Comparison of ENCODE assay signal across 9 cellular contexts in the genomic region with DNA sequence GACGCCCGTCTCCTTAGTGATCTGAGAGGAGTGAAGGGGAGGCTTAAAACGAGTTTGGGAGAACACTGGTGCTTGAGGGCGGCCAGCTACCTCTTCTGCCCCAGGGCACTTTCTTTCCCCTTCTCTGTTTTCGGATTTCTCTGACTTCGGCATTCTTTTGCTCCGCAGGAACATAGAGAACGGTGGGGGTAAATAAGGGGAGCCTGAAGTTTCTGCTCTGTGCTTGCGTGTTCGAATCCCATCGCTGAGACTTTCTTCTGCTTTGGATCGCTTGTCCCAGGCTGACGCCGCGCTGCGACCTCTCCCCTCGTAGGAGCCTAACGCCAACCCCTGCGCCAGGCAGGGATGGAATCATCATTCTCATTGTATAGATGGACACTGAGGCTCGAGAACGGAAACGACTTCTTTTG. TPM values are rescaled to one million over a fixed set of nuclear protein-coding genes. Genes with fewer than 3 reads are reported as not detected.
DNase-seq lines count a peak whose midpoint lies in the region; ATAC-seq, FAIRE-seq and TF ChIP-seq lines count a peak whose summit lies in the region.
"Had no signal": no experiment of that assay in that cellular context is flagged by ENCODE, and none has a peak within 500 bp of the region (broad histone marks: within the 10 kb centered on the region; RNA-seq: fewer than 3 reads in every experiment).

No MANE protein-coding gene starts in this region.

- no peak for ATAC-seq in HG03565 (IDR thresholded peaks at IDR 0.05; ENCODE audit: unreplicated experiment)

- TF ChIP-seq CTCF in GM10248 (IDR thresholded peaks at IDR 0.05; ENCODE audit: control extremely low read depth, extremely low read depth, low read depth, missing control alignments) = no peak
- no peak for TF ChIP-seq CTCF in endothelial cell of umbilical vein (IDR thresholded peaks at IDR 0.05; ENCODE audit: extremely low read depth in 1 of 2, insufficient read depth in 1 of 2, low read depth in 1 of 2, low read length in 2 of 2)
- no peak for TF ChIP-seq CTCF in osteoblast (IDR thresholded peaks at IDR 0.05; ENCODE audit: extremely low read depth, low read depth, low read length)

- intact Hi-C loops in endothelial cell of umbilical vein (cut with micrococcal nuclease) = loop anchor here (10.0 kb wide), 2 partner anchors 211 to 1131 kb away; a partner anchor contains a TSS

- BruUV-seq in endothelial cell of umbilical vein (replicated peaks; lab: Mats Ljungman, UMichigan) = no TSS peak

- POLR2A ChIA-PET in GM10248 (lab: Yijun Ruan, JAX) = no interaction called here
- POLR2A ChIA-PET in endothelial cell of umbilical vein (lab: Charles Lee) = no interaction called here

- H3K4me2 ChIP-seq in endothelial cell of umbilical vein (ENCODE audit: insufficient read depth, low read length) (peak overlapping the region; percentile 87), osteoblast (ENCODE audit: insufficient read depth, low read length) (peak overlapping the region; percentile 89)

- H3K36me3 ChIP-seq in NT2/D1 (ENCODE audit: insufficient read depth, insufficient read length, low read length) = no peaks in the 10 kb centered on the region
- H3K36me3 ChIP-seq in endothelial cell of umbilical vein (ENCODE audit: control insufficient read depth in 2 of 2, extremely low read depth in 1 of 2, insufficient read depth in 2 of 2, low read length in 2 of 2) = no peaks in the 10 kb centered on the region
- H3K36me3 ChIP-seq in osteoblast (ENCODE audit: insufficient read depth, low read length) = peaks cover 3% of the 10 kb centered on the region

- H4K20me1 ChIP-seq in endothelial cell of umbilical vein (replicated peaks; ENCODE audit: control insufficient read depth, extremely low read depth, insufficient read depth, low read length) (no peaks in the 10 kb centered on the region), osteoblast (ENCODE audit: insufficient read depth, low read length) (no peaks in the 10 kb centered on the region)

- H3K27ac ChIP-seq in endothelial cell of umbilical vein (ENCODE audit: insufficient read depth, low read depth, low read length) (no peak overlapping the region), osteoblast (ENCODE audit: low read depth, low read length) (peak overlapping the region; percentile 28)

- H3K27me3 ChIP-seq in NT2/D1 (ENCODE audit: insufficient read depth, insufficient read length) (peaks cover 67% of the 10 kb centered on the region), endothelial cell of umbilical vein (ENCODE audit: control insufficient read depth in 2 of 2, insufficient read depth in 2 of 2, low read length in 2 of 2) (peaks cover 30 to 53% of the 10 kb centered on the region in 2 experiments), osteoblast (ENCODE audit: insufficient read depth, low read length) (no peaks in the 10 kb centered on the region)

- CTCF ChIA-PET in GM10248 (lab: Yijun Ruan, JAX) (interaction anchor here (0.9 to 12.3 kb wide), 25 partner anchors 9 to 1177 kb away, joined by 3 to 162 read pairs (median 4); a partner anchor contains a TSS), endothelial cell of umbilical vein (lab: Charles Lee) (interaction anchor here (0.9 to 8.6 kb wide), 18 partner anchors 7 to 1133 kb away, joined by 3 to 193 read pairs (median 6); a partner anchor contains a TSS)

- peak; percentile 4 for FAIRE-seq in endothelial cell of umbilical vein (lab: Jason Lieb, UNC)
- FAIRE-seq: frontal cortex had no signal

- no peaks in the 10 kb centered on the region for H3K9me1 ChIP-seq in endothelial cell of umbilical vein (replicated peaks; ENCODE audit: control insufficient read depth, extremely low read depth, insufficient read depth, low read length)

- TF ChIP-seq POLR2A in endothelial cell of umbilical vein (IDR thresholded peaks at IDR 0.05; ENCODE audit: low read depth, low read length) = no peak

- H3K4me3 ChIP-seq in NT2/D1 (ENCODE audit: insufficient read length, low read depth) = peak overlapping the region; percentile 41
- peak overlapping the region in 2 of 3 experiments; percentile 28 to 60 for H3K4me3 ChIP-seq in endothelial cell of umbilical vein (replicated peaks in 1 of 3; ENCODE audit: insufficient read depth in 1 of 3, low read depth in 1 of 3, low read length in 3 of 3)
- H3K4me3 ChIP-seq in osteoblast (ENCODE audit: insufficient read depth, low read length) = peak overlapping the region; percentile 75

- H3K9me3 ChIP-seq in NT2/D1 (ENCODE audit: insufficient read depth, low read length) (no peaks in the 10 kb centered on the region), endothelial cell of umbilical vein (replicated peaks; ENCODE audit: control insufficient read depth, insufficient read depth, low read length) (no peaks in the 10 kb centered on the region), osteoblast (ENCODE audit: low read depth, low read length) (no peaks in the 10 kb centered on the region)

- H3K9ac ChIP-seq in NT2/D1 (ENCODE audit: insufficient read length, low read depth) = peak overlapping the region; percentile 52
- no peak overlapping the region for H3K9ac ChIP-seq in endothelial cell of umbilical vein (replicated peaks; ENCODE audit: extremely low read depth, insufficient read depth, low read length)

- peak overlapping the region; percentile 84 for H2AFZ ChIP-seq in endothelial cell of umbilical vein (ENCODE audit: low read depth, low read length)
- H2AFZ ChIP-seq in osteoblast (ENCODE audit: low read length) = peak overlapping the region; percentile 92

- H3K79me2 ChIP-seq in endothelial cell of umbilical vein (ENCODE audit: control insufficient read depth, insufficient read depth, low read length) (no peaks in the 10 kb centered on the region), osteoblast (ENCODE audit: insufficient read depth, low read length) (peaks cover 14% of the 10 kb centered on the region)

- H3K4me1 ChIP-seq in NT2/D1 (ENCODE audit: insufficient read depth, insufficient read length) (peaks cover 10% of the 10 kb centered on the region), endothelial cell of umbilical vein (ENCODE audit: control insufficient read depth, extremely low read depth, insufficient read depth, low read length) (peaks cover 33% of the 10 kb centered on the region), osteoblast (ENCODE audit: insufficient read depth, low read length) (peaks cover 22% of the 10 kb centered on the region)

- DNase-seq in GM10248 (ENCODE audit: extremely low spot score) (peak; percentile 22), NT2/D1 (ENCODE audit: low read depth, low spot score) (no peak), endothelial cell of umbilical vein (ENCODE audit: low read depth, low spot score) (no peak), osteoblast (ENCODE audit: insufficient read length, low spot score, missing footprints) (no peak), NCI-H524 treated with DMSO at 0.1 percent for 48 hours (lab: John Stamatoyannopoulos, UW) (no peak), NCI-H2196 treated with DMSO at 0.1 percent for 48 hours (lab: John Stamatoyannopoulos, UW; ENCODE audit: unreplicated experiment) (no peak)
- DNase-seq: naive B cell had no signal

- dilution Hi-C loops in endothelial cell of umbilical vein (cut with MboI; ENCODE audit: extremely low pct_ligation_motif_present, low sequenced_read_pairs) = no loop called here

TF ChIP-seq in endothelial cell of umbilical vein, 7 proteins besides CTCF, POLR2A, EP300 and RAD21:
- TF ChIP-seq JUN (IDR thresholded peaks at IDR 0.05; ENCODE audit: borderline replicate concordance, insufficient read depth, insufficient read length, low read depth) (no peak), EZH2 (IDR thresholded peaks at IDR 0.05; ENCODE audit: borderline replicate concordance, low read depth, low read length, severe bottlenecking) (peak; percentile 77), GATA2 (IDR thresholded peaks at IDR 0.05; ENCODE audit: insufficient read depth, insufficient read length, low read depth, low read length) (no peak), MYC (IDR thresholded peaks at IDR 0.05; ENCODE audit: low read depth, low read length) (no peak), FOS (IDR thresholded peaks at IDR 0.05; ENCODE audit: borderline replicate concordance, insufficient read depth, low read length) (no peak), POLR2AphosphoS5 (IDR thresholded peaks at IDR 0.05; ENCODE audit: insufficient read depth, low read depth, low read length) (no peak)
- TF ChIP-seq, protein P1, sequence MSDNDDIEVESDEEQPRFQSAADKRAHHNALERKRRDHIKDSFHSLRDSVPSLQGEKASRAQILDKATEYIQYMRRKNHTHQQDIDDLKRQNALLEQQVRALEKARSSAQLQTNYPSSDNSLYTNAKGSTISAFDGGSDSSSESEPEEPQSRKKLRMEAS (IDR thresholded peaks at IDR 0.05; ENCODE audit: insufficient read depth, insufficient read length) = no peak

RNA-seq across cellular contexts. Expression of a gene that starts 3.0 kb away (rescaled TPM):
- total RNA-seq in endothelial cell of umbilical vein (not detected in 2 replicates), osteoblast (0.36 and 0.59 TPM in 2 replicates)
- polyA plus RNA-seq in endothelial cell of umbilical vein = not detected in 2 replicates
- polyA plus RNA-seq in endothelial cell of umbilical vein (2011; cell fraction: cytosol; rRNA removed) = 0.03 TPM in 1 of 2 replicates, not detected in the other
- not detected in 2 replicates for polyA plus RNA-seq in endothelial cell of umbilical vein (2011; cell fraction: nucleus; rRNA removed)
- not detected in 2 replicates for polyA plus RNA-seq in endothelial cell of umbilical vein (2012)
- not detected in 2 replicates for polyA minus RNA-seq in endothelial cell of umbilical vein
- polyA minus RNA-seq in endothelial cell of umbilical vein (2011; cell fraction: cytosol; rRNA and poly(A)+ RNA removed) = 0.82 TPM
- polyA minus RNA-seq in endothelial cell of umbilical vein (2011; cell fraction: nucleus; rRNA and poly(A)+ RNA removed) = not detected in 2 replicates

RNA-seq across cellular contexts. Expression of a gene that starts 20.4 kb away (rescaled TPM):
- not detected in 2 replicates for total RNA-seq in endothelial cell of umbilical vein
- polyA plus RNA-seq in endothelial cell of umbilical vein = 0.12 and 0.14 TPM in 2 replicates
- polyA plus RNA-seq in endothelial cell of umbilical vein (2011; cell fraction: cytosol; rRNA removed) = 0.06 and 0.09 TPM in 2 replicates
- polyA plus RNA-seq in endothelial cell of umbilical vein (2011; cell fraction: nucleus; rRNA removed) = 0.21 and 0.42 TPM in 2 replicates
- polyA plus RNA-seq in endothelial cell of umbilical vein (2012) = not detected in 2 replicates
- 0.36 TPM in 1 of 2 replicates, not detected in the other for polyA minus RNA-seq in endothelial cell of umbilical vein
- 1.2 TPM for polyA minus RNA-seq in endothelial cell of umbilical vein (2011; cell fraction: cytosol; rRNA and poly(A)+ RNA removed)
- polyA minus RNA-seq in endothelial cell of umbilical vein (2011; cell fraction: nucleus; rRNA and poly(A)+ RNA removed) = not detected in 2 replicates
- 1.8 and 2.4 TPM in 2 replicates for total RNA-seq in osteoblast
